In the genomic region with DNA sequence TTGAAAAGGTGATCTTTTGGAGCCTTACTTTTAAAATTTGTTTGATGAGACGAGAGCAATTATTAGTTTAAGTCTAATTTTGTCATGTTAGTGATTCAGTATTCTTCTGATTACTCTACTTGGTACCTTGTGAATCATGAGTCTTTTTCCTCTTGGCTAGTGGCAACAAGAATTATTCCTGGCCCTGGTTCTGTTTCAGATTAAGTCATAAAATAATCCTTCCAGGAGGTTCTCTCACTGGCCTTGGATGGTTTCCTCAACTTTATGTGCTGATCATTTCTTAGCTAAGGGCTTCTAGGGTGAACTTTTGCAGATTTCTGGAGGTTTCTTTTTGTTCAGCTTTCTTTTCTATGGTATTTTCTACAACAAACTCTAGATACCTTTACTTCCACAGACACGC, we compare ENCODE assay signal across 28 cellular contexts.
"Had no signal": no experiment of that assay in that cellular context is flagged by ENCODE, and none has a peak within 500 bp of the region (broad histone marks: within the 10 kb centered on the region; RNA-seq: fewer than 3 reads in every experiment).

No MANE protein-coding gene starts in this region.

- H3K36me3 ChIP-seq: ascending aorta, SJCRH30 had no signal

- H3K9me3 ChIP-seq: ascending aorta, SJCRH30 had no signal

- H2AFZ ChIP-seq: PC-9 had no signal

- H3K27ac ChIP-seq: ascending aorta, KMS-11, PC-9, SJCRH30, SK-N-MC had no signal

- H3K27me3 ChIP-seq: ascending aorta, SJCRH30 had no signal

- H3K4me2 ChIP-seq: KMS-11, PC-9 had no signal

- H3K9ac ChIP-seq: KMS-11 had no signal

- DNase-seq: activated CD4-positive, alpha-beta T cell treated with anti-CD3 and anti-CD28 coated beads, Interleukin-2, amount 10 ng/mL, durations not matched to agents 24 days and 14 days; activated CD4-positive, alpha-beta T cell treated with anti-CD3 and anti-CD28 coated beads, Interleukin-2, amount 50 U/mL, for 4 hours; activated CD8-positive, alpha-beta T cell treated with anti-CD3 and anti-CD28 coated beads for 36 hours; activated effector memory CD4-positive, alpha-beta T cell treated with anti-CD3 and anti-CD28 coated beads, Interleukin-2, amount 50 U/mL, for 16 hours; activated naive CD4-positive, alpha-beta T cell; activated naive CD4-positive, alpha-beta T cell treated with anti-CD3 and anti-CD28 coated beads, Interleukin-2, amount 50 U/mL, for 16 hours; activated naive CD8-positive, alpha-beta T cell treated with anti-CD3 and anti-CD28 coated beads for 36 hours; activated T-cell treated with anti-CD3 and anti-CD28 coated beads, Interleukin-2, amount 50 U/mL, for 1 hour; activated T-cell treated with anti-CD3 and anti-CD28 coated beads, Interleukin-2, amount 50 U/mL, for 72 hours; amygdala; MM.1S; NCI-H1092; NCI-H1417; NCI-H146; NCI-H187; NCI-H2029 treated with DMSO at 0.1 percent for 48 hours; NCI-H2107; NCI-H2171; NCI-H510A; NCI-H526; NCI-H748 treated with DMSO at 0.1 percent for 48 hours; NK-92 treated with Interleukin-12 subunit alpha and Interleukin-12 subunit beta, amount 100 ng/mL, for 24 hours; PC-9; Right ventricle myocardium superior; SJCRH30 had no signal

- H3K4me3 ChIP-seq: ascending aorta, PC-9, SJCRH30, SK-N-MC had no signal

- H3K4me1 ChIP-seq: ascending aorta, SJCRH30 had no signal
